15 cellular contexts compared by ENCODE assay signal in the genomic region with DNA sequence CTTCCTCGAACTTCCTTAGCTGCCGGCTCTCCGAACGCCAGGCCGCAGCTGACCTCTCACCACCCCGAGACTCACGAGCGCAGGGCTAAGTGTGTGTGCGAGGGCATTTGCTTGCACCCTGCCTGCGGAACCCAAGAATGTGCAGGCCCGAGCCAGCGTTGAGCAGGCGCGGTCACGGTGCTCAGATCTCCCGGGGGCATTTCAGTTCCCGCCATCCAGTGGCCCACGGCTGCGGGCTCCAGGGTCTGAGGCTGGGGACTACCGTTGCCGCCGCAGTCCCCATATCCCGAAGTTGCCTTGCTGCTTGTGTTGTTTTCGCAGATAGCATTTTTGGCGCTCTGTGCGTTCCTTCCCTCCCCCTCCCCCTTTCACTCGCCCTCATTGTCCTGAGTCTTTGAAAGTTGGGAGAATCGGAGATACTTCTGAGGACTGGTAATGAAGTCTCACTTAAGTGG. TPM values are rescaled to one million over a fixed set of nuclear protein-coding genes. Genes with fewer than 3 reads are reported as not detected.
A peak's percentile ranks its signal among the peaks of the same experiment; 100 is the strongest.
DNase-seq lines count a peak whose midpoint lies in the region; ATAC-seq and TF ChIP-seq lines count a peak whose summit lies in the region.
"Had no signal": no experiment of that assay in that cellular context is flagged by ENCODE, and none has a peak within 500 bp of the region (broad histone marks: within the 10 kb centered on the region; RNA-seq: fewer than 3 reads in every experiment).

No MANE protein-coding gene starts in this region.

- no peak overlapping the region for H2BK15ac ChIP-seq in mesenchymal stem cell (ENCODE audit: low read depth, poor library complexity, severe bottlenecking)

- H3K4me2 ChIP-seq in mesenchymal stem cell (ENCODE audit: low read length, poor library complexity, severe bottlenecking), result peak overlapping the region; percentile 53

- no peak overlapping the region for H2BK12ac ChIP-seq in mesenchymal stem cell (ENCODE audit: low read length in 2 of 2)

- H3K14ac ChIP-seq in mesenchymal stem cell (ENCODE audit: low read length in 2 of 2), result peak overlapping the region in 1 of 2 experiments; percentile 71

- TF ChIP-seq EP300 in sigmoid colon (IDR thresholded peaks at IDR 0.05), result no peak

- H4K91ac ChIP-seq in mesenchymal stem cell (ENCODE audit: low read length), result no peak overlapping the region

- no peaks in the 10 kb centered on the region for H3K79me1 ChIP-seq in mesenchymal stem cell (replicated peaks; ENCODE audit: low read length, poor library complexity, severe bottlenecking)

- TF ChIP-seq POLR2A in sigmoid colon (IDR thresholded peaks at IDR 0.05), result no peak

- no peak overlapping the region for H4K8ac ChIP-seq in mesenchymal stem cell (ENCODE audit: low read length)

- DNase-seq in Right ventricle myocardium superior (peak; percentile 50), cardiac septum (ENCODE audit: low spot score) (no peak), astrocyte of the hippocampus (ENCODE audit: low read depth, low spot score) (peak; percentile 77), mesenchymal stem cell (no peak), upper lobe of right lung (no peak), activated gamma-delta T cell (lab: John Stamatoyannopoulos, UW) (no peak), sigmoid colon (no peak), anterior cingulate cortex (lab: John Stamatoyannopoulos, UW) (no peak)
- DNase-seq: activated CD4-positive, CD25-positive, alpha-beta regulatory T cell treated with anti-CD3 and anti-CD28 coated beads, Interleukin-2, amount 50 U/mL, for 72 hours; ovary; RPMI8226 had no signal

- intact Hi-C loops in Right ventricle myocardium superior (cut with DNase I), result no loop called here
- intact Hi-C loops in cardiac septum (cut with DNase I), result loop anchor here (5.0 kb wide), 1 partner anchor 50 kb away; no protein-coding TSS in a partner anchor
- intact Hi-C loops in upper lobe of right lung (cut with DNase I), result no loop called here
- intact Hi-C loops in sigmoid colon (cut with DNase I), result no loop called here

- whole genome bisulfite sequencing in mesenchymal stem cell, result 6% methylated on average over 22 of the region's 28 CpGs
- 6 to 7% methylated on average over 28 of the region's 28 CpGs for WGBS in sigmoid colon, 2 donors

- peaks cover 100% of the 10 kb centered on the region in 2 experiments for H3K27me3 ChIP-seq in mesenchymal stem cell (ENCODE audit: control insufficient read depth in 1 of 2, insufficient read depth in 1 of 2, low read length in 2 of 2)
- H3K27me3 ChIP-seq in upper lobe of right lung, result peaks cover 100% of the 10 kb centered on the region
- H3K27me3 ChIP-seq in sigmoid colon, result peaks cover 83 to 100% (median 98%) of the 10 kb centered on the region in 3 donors

- no peak overlapping the region for H3K27ac ChIP-seq in mesenchymal stem cell (ENCODE audit: low read length, poor library complexity, severe bottlenecking)
- H3K27ac ChIP-seq in upper lobe of right lung, result no peak overlapping the region
- no peak overlapping the region for H3K27ac ChIP-seq in sigmoid colon
- H3K27ac ChIP-seq: cardiac muscle cell, ovary had no signal

- no peak for TF ChIP-seq CTCF in upper lobe of right lung (IDR thresholded peaks at IDR 0.05)
- no peak for TF ChIP-seq CTCF in sigmoid colon (IDR thresholded peaks at IDR 0.05)

- H2BK120ac ChIP-seq in mesenchymal stem cell (ENCODE audit: low read depth, low read length), result no peak overlapping the region

- H3K4ac ChIP-seq in mesenchymal stem cell (ENCODE audit: low read depth in 1 of 2, low read length in 2 of 2), result no peak overlapping the region

- no peak overlapping the region for H2BK5ac ChIP-seq in mesenchymal stem cell (ENCODE audit: low read depth, low read length, poor library complexity, severe bottlenecking)

- ATAC-seq in Right ventricle myocardium superior (ENCODE audit: poor library complexity) (no peak), upper lobe of right lung (peak; percentile 6)

- no peak overlapping the region for H3K9ac ChIP-seq in mesenchymal stem cell (ENCODE audit: low read length)

- H3K36me3 ChIP-seq in mesenchymal stem cell (ENCODE audit: control insufficient read depth in 1 of 2, insufficient read depth in 2 of 2, low read depth in 1 of 2, low read length in 2 of 2), result no peaks in the 10 kb centered on the region
- H3K36me3 ChIP-seq in upper lobe of right lung, result no peaks in the 10 kb centered on the region
- no peaks in the 10 kb centered on the region for H3K36me3 ChIP-seq in sigmoid colon
- H3K36me3 ChIP-seq: cardiac muscle cell, ovary had no signal

- H3K4me1 ChIP-seq in mesenchymal stem cell (ENCODE audit: control insufficient read depth, insufficient read depth, low read depth, low read length) (peaks cover 47% of the 10 kb centered on the region), upper lobe of right lung (peaks cover 50% of the 10 kb centered on the region), sigmoid colon (peaks cover 0 to 61% (median 54%) of the 10 kb centered on the region in 4 donors)

- H3K9me3 ChIP-seq in mesenchymal stem cell (ENCODE audit: control insufficient read depth, low read length) (peaks cover 3% of the 10 kb centered on the region), upper lobe of right lung (no peaks in the 10 kb centered on the region), sigmoid colon (no peaks in the 10 kb centered on the region)
- H3K9me3 ChIP-seq: ovary had no signal

- H3K4me3 ChIP-seq in mesenchymal stem cell (ENCODE audit: insufficient read depth in 1 of 2, low read depth in 1 of 2, low read length in 2 of 2) (peak overlapping the region in 1 of 2 experiments; percentile 12), upper lobe of right lung (no peak overlapping the region), sigmoid colon (no peak overlapping the region)
- H3K4me3 ChIP-seq: cardiac muscle cell, ovary had no signal

- H3K18ac ChIP-seq in mesenchymal stem cell (ENCODE audit: low read depth in 1 of 2, low read length in 2 of 2), result no peak overlapping the region

- no peak overlapping the region for H2AFZ ChIP-seq in mesenchymal stem cell (ENCODE audit: low read depth, low read length)

- peak overlapping the region in 1 of 2 experiments; percentile 96 for H3K23ac ChIP-seq in mesenchymal stem cell (ENCODE audit: low read length in 2 of 2)

- H2AK5ac ChIP-seq in mesenchymal stem cell (ENCODE audit: low read length, severe bottlenecking), result no peak overlapping the region

RNA-seq across cellular contexts. Expression of gene NR2E1, which starts 1.7 kb away (rescaled TPM):
- total RNA-seq in Right ventricle myocardium superior (not detected), cardiac septum (0.08 TPM), upper lobe of right lung (not detected), sigmoid colon (not detected)
- not detected for polyA plus RNA-seq in mesenchymal stem cell (2013, experiment 1 of 2)
- not detected for polyA plus RNA-seq in mesenchymal stem cell (2013, experiment 2 of 2)
- polyA plus RNA-seq in sigmoid colon, result not detected
- total RNA-seq: cardiac muscle cell, glomerular endothelial cell, HepG2, ovary had no signal
- polyA plus RNA-seq: BJ, cardiac muscle cell, HepG2 had no signal

Comparison
In these comparisons a context has a peak if more than half of its experiments do, and no peak if none do; other contexts are left out.
1. DNase-seq: peak in Right ventricle myocardium superior (single experiment) and astrocyte of the hippocampus (single experiment); none in cardiac septum (single experiment), mesenchymal stem cell (single experiment), upper lobe of right lung (single experiment), activated gamma-delta T cell (single experiment), sigmoid colon (single experiment) and anterior cingulate cortex (0 of 58).